Comparison of ENCODE assay signal across 8 cellular contexts in the genomic region with DNA sequence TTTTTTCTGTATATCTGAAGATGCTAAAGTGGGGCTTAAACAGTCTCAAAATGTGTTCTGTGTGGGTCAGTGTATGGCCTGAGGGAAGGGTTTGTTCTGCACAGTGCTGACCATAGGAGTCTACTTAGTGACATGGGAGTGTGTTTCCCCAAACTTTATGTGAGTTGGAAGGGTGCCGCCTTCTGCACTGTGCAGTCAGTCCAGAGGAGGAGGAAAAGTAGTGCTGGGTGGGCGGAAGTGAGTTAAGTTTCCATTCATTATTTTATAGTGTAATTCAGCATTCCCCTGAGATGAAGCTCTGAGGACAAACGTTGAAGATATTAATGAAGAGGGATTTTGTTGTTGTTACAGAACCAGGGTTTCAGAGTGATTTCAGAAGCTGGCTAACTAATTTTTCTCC. TPM values are rescaled to one million over a fixed set of nuclear protein-coding genes. Genes with fewer than 3 reads are reported as not detected.
DNase-seq lines count a peak whose midpoint lies in the region; ATAC-seq and TF ChIP-seq lines count a peak whose summit lies in the region.

No MANE protein-coding gene starts in this region.

- H3K9me3 Mint-ChIP-seq in activated T-cell treated with anti-CD3 and anti-CD28 coated beads, Interleukin-2, amount 50 U/mL, for 72 hours: no peaks in the 10 kb centered on the region
- no peaks in the 10 kb centered on the region for H3K9me3 Mint-ChIP-seq in activated T-helper 17 cell treated with anti-CD3 and anti-CD28 coated beads, Interleukin-2, amount 50 U/mL, for 72 hours

- TF ChIP-seq CTCF in thoracic aorta (IDR thresholded peaks at IDR 0.05): no peak

- H3K27me3 Mint-ChIP-seq in activated T-cell treated with anti-CD3 and anti-CD28 coated beads, Interleukin-2, amount 50 U/mL, for 72 hours (ENCODE audit: low read depth): peaks cover 8% of the 10 kb centered on the region
- H3K27me3 Mint-ChIP-seq in activated T-helper 17 cell treated with anti-CD3 and anti-CD28 coated beads, Interleukin-2, amount 50 U/mL, for 72 hours: no peaks in the 10 kb centered on the region

- H3K36me3 Mint-ChIP-seq in activated T-cell treated with anti-CD3 and anti-CD28 coated beads, Interleukin-2, amount 50 U/mL, for 72 hours (ENCODE audit: insufficient read depth in 2 of 2): peaks cover 0 to 5% of the 10 kb centered on the region in 2 donors
- peaks cover 17% of the 10 kb centered on the region for H3K36me3 Mint-ChIP-seq in activated T-helper 17 cell treated with anti-CD3 and anti-CD28 coated beads, Interleukin-2, amount 50 U/mL, for 72 hours (ENCODE audit: low read depth)

- no peak for ATAC-seq in activated T-cell treated with anti-CD3 and anti-CD28 coated beads, Interleukin-2, amount 50 U/mL, for 72 hours (replicated peaks in 1 of 2)
- ATAC-seq in activated T-helper 17 cell treated with anti-CD3 and anti-CD28 coated beads, Interleukin-2, amount 50 U/mL, for 72 hours (replicated peaks): no peak
- ATAC-seq in thoracic aorta (ENCODE audit: insufficient number of reproducible peaks, low FRiP score, low read depth) (no peak), HG03342 (IDR thresholded peaks at IDR 0.05; ENCODE audit: unreplicated experiment) (no peak)

- H3K4me3 ChIP-seq in iPS-11a (ENCODE audit: low read depth, low read length): peak overlapping the region; percentile 13
- peak overlapping the region; percentile 80 for H3K4me3 ChIP-seq in thoracic aorta

- H3K4me1 ChIP-seq in thoracic aorta (ENCODE audit: control insufficient read depth in 1 of 2, low read depth in 2 of 2): peaks cover 0 to 4% of the 10 kb centered on the region in 2 donors

- H3K27ac Mint-ChIP-seq in activated T-cell treated with anti-CD3 and anti-CD28 coated beads, Interleukin-2, amount 50 U/mL, for 72 hours: peak overlapping the region; percentile 14
- H3K27ac Mint-ChIP-seq in activated T-helper 17 cell treated with anti-CD3 and anti-CD28 coated beads, Interleukin-2, amount 50 U/mL, for 72 hours: no peak overlapping the region

- no peak for DNase-seq in activated T-cell treated with anti-CD3 and anti-CD28 coated beads, Interleukin-2, amount 50 U/mL, for 72 hours
- DNase-seq in activated T-cell treated with anti-CD3 and anti-CD28 coated beads for 4 hours: no peak
- DNase-seq in thoracic aorta (ENCODE audit: low spot score): no peak
- no peak for DNase-seq in DMS79 (lab: John Stamatoyannopoulos, UW)
- DNase-seq in NCI-H146 (lab: John Stamatoyannopoulos, UW): no peak

- H3K4me3 Mint-ChIP-seq in activated T-cell treated with anti-CD3 and anti-CD28 coated beads, Interleukin-2, amount 50 U/mL, for 72 hours: peak overlapping the region; percentile 86 to 88
- peak overlapping the region; percentile 78 for H3K4me3 Mint-ChIP-seq in activated T-helper 17 cell treated with anti-CD3 and anti-CD28 coated beads, Interleukin-2, amount 50 U/mL, for 72 hours

- peaks cover 49% of the 10 kb centered on the region for H3K4me1 Mint-ChIP-seq in activated T-cell treated with anti-CD3 and anti-CD28 coated beads, Interleukin-2, amount 50 U/mL, for 72 hours (ENCODE audit: low read depth)
- peaks cover 24% of the 10 kb centered on the region for H3K4me1 Mint-ChIP-seq in activated T-helper 17 cell treated with anti-CD3 and anti-CD28 coated beads, Interleukin-2, amount 50 U/mL, for 72 hours

- peak overlapping the region in 1 of 2 donors; percentile 38 for H3K27ac ChIP-seq in thoracic aorta

- H3K9me3 ChIP-seq in thoracic aorta: no peaks in the 10 kb centered on the region

- H3K27me3 ChIP-seq in thoracic aorta (replicated peaks; ENCODE audit: insufficient read depth): no peaks in the 10 kb centered on the region

- H3K36me3 ChIP-seq in thoracic aorta: no peaks in the 10 kb centered on the region

RNA-seq across cellular contexts. Expression of a gene that starts 2.9 kb away (rescaled TPM):
- total RNA-seq in activated T-cell treated with anti-CD3 and anti-CD28 coated beads, Interleukin-2, amount 50 U/mL, for 72 hours: 1 to 10 TPM; 3.5 to 6.7 TPM
- 1 to 10 TPM; 2.4 to 2.9 TPM for total RNA-seq in activated T-helper 17 cell treated with anti-CD3 and anti-CD28 coated beads, Interleukin-2, amount 50 U/mL, for 72 hours
- total RNA-seq in thoracic aorta: 10 to 100 TPM; 28.0 to 33.5 TPM

RNA-seq across cellular contexts. Expression of a gene that starts 31.2 kb away (rescaled TPM):
- 1 to 10 TPM; 3.7 to 4.3 TPM for total RNA-seq in activated T-cell treated with anti-CD3 and anti-CD28 coated beads, Interleukin-2, amount 50 U/mL, for 72 hours
- total RNA-seq in activated T-helper 17 cell treated with anti-CD3 and anti-CD28 coated beads, Interleukin-2, amount 50 U/mL, for 72 hours: 1 to 10 TPM; 2.0 to 3.0 TPM
- total RNA-seq in thoracic aorta: 10 to 100 TPM in 1 of 2 donors, 1 to 10 TPM in 1; 8.1 to 15.6 TPM
